Comparison of ENCODE assay signal across 14 cellular contexts in genomic region chr14:38442208-38442607, GRCh38.
"Had no signal": no experiment of that assay in that cellular context is flagged by ENCODE, and none has a peak within 500 bp of the region (broad histone marks: within the 10 kb centered on the region; RNA-seq: fewer than 3 reads in every experiment).

No MANE protein-coding gene starts in this region.

- H3K9me3 ChIP-seq: colonic mucosa, ovary, testis had no signal

- H3K27me3 ChIP-seq: colonic mucosa, neural progenitor cell, ovary, testis had no signal

- ATAC-seq: activated naive CD8-positive, alpha-beta T cell treated with anti-CD3 and anti-CD28 coated beads, Interleukin-2, amount 50 U/mL, for 24 hours; stimulated activated naive CD8-positive, alpha-beta T cell treated with anti-CD3 and anti-CD28 coated beads, Interleukin-15, amount 100 ng/mL, for 72 hours had no signal

- DNase-seq: activated CD4-positive, alpha-beta T cell treated with anti-CD3 and anti-CD28 coated beads, Interleukin-2, amount 10 ng/mL, durations not matched to agents 24 days and 14 days; activated naive CD4-positive, alpha-beta T cell treated with Interleukin-2 at 50 U/mL for 16 hours; activated naive CD8-positive, alpha-beta T cell treated with anti-CD3 and anti-CD28 coated beads, Interleukin-2, amount 50 U/mL, for 24 hours; caudate nucleus; colonic mucosa; effector CD8-positive, alpha-beta T cell; glutamatergic neuron; islet precursor cell; ovary; stimulated activated CD4-positive, alpha-beta T cell treated with anti-CD3 and anti-CD28 coated beads, Interleukin-4, amount 100 ng/mL, for 4 hours; stimulated activated naive CD8-positive, alpha-beta T cell treated with anti-CD3 and anti-CD28 coated beads, Interleukin-15, amount 100 ng/mL, for 72 hours; testis had no signal

- H3K4me1 ChIP-seq: colonic mucosa, neural progenitor cell, testis had no signal

- H3K4me3 ChIP-seq: colonic mucosa, neural progenitor cell, ovary, testis had no signal

- H3K36me3 ChIP-seq: colonic mucosa, neural progenitor cell, ovary had no signal

- H3K27ac ChIP-seq: colonic mucosa, epithelial cell of prostate, neural progenitor cell, ovary, testis had no signal
